ENCODE assay signal across 11 cellular contexts in genomic region chr1:175600721-175601440, GRCh38.
DNase-seq lines count a peak whose midpoint lies in the region; ATAC-seq lines count a peak whose summit lies in the region.
"Had no signal": no experiment of that assay in that cellular context is flagged by ENCODE, and none has a peak within 500 bp of the region (broad histone marks: within the 10 kb centered on the region; RNA-seq: fewer than 3 reads in every experiment).

No MANE protein-coding gene starts in this region.

- no peaks in the 10 kb centered on the region for H3K36me3 Mint-ChIP-seq in activated CD4-positive, alpha-beta memory T cell treated with anti-CD3 and anti-CD28 coated beads for 36 hours
- H3K36me3 Mint-ChIP-seq: activated naive CD4-positive, alpha-beta T cell treated with anti-CD3 and anti-CD28 coated beads, Interleukin-2, amount 50 U/mL, for 72 hours had no signal

- H3K27me3 Mint-ChIP-seq in activated CD4-positive, alpha-beta memory T cell treated with anti-CD3 and anti-CD28 coated beads for 36 hours, result peaks cover 21% of the 10 kb centered on the region

- H3K4me1 Mint-ChIP-seq in activated CD4-positive, alpha-beta memory T cell treated with anti-CD3 and anti-CD28 coated beads for 36 hours (ENCODE audit: low read depth), result peaks cover 4% of the 10 kb centered on the region

- CTCF ChIA-PET in activated CD4-positive, alpha-beta memory T cell treated with anti-CD3 and anti-CD28 coated beads for 36 hours (lab: Charles Lee), result interaction anchor here (1.0 kb wide), 1 partner anchor 223 kb away, joined by 4 read pairs; no protein-coding TSS in a partner anchor

- ATAC-seq in GM18517 (IDR thresholded peaks at IDR 0.05; ENCODE audit: unreplicated experiment) (peak; percentile 86), GM21619 (IDR thresholded peaks at IDR 0.05; ENCODE audit: unreplicated experiment) (peak; percentile 84), HG03442 (IDR thresholded peaks at IDR 0.05; ENCODE audit: unreplicated experiment) (peak; percentile 82)
- ATAC-seq: activated naive CD4-positive, alpha-beta T cell treated with anti-CD3 and anti-CD28 coated beads, Interleukin-2, amount 50 U/mL, for 72 hours had no signal

- H3K9me3 Mint-ChIP-seq in activated CD4-positive, alpha-beta memory T cell treated with anti-CD3 and anti-CD28 coated beads for 36 hours, result no peaks in the 10 kb centered on the region
- H3K9me3 Mint-ChIP-seq: activated naive CD4-positive, alpha-beta T cell treated with anti-CD3 and anti-CD28 coated beads, Interleukin-2, amount 50 U/mL, for 72 hours had no signal

- H3K4me3 Mint-ChIP-seq in activated CD4-positive, alpha-beta memory T cell treated with anti-CD3 and anti-CD28 coated beads for 36 hours, result no peak overlapping the region

- H3K27ac Mint-ChIP-seq in activated CD4-positive, alpha-beta memory T cell treated with anti-CD3 and anti-CD28 coated beads for 36 hours, result no peak overlapping the region
- H3K27ac Mint-ChIP-seq: activated naive CD4-positive, alpha-beta T cell treated with anti-CD3 and anti-CD28 coated beads, Interleukin-2, amount 50 U/mL, for 72 hours had no signal

- DNase-seq in activated CD4-positive, alpha-beta memory T cell treated with anti-CD3 and anti-CD28 coated beads for 36 hours, result peak; percentile 11
- no peak for DNase-seq in NCI-H446 (lab: John Stamatoyannopoulos, UW)
- DNase-seq in dedifferentiated amniotic fluid mesenchymal stem cell (ENCODE audit: extremely low spot score), result no peak
- DNase-seq in NCI-H2081 (lab: John Stamatoyannopoulos, UW), result no peak
- no peak for DNase-seq in T-helper 9 cell
- DNase-seq: Kasumi-1; stimulated activated CD4-positive, alpha-beta T cell treated with anti-CD3 and anti-CD28 coated beads, Interleukin-4, amount 100 ng/mL, for 24 hours had no signal

- intact Hi-C loops in activated CD4-positive, alpha-beta memory T cell treated with anti-CD3 and anti-CD28 coated beads for 36 hours (cut with micrococcal nuclease), result no loop called here

- POLR2A ChIA-PET in activated CD4-positive, alpha-beta memory T cell treated with anti-CD3 and anti-CD28 coated beads for 36 hours (lab: Charles Lee), result no interaction called here
